7 cellular contexts compared by ENCODE assay signal in the genomic region with DNA sequence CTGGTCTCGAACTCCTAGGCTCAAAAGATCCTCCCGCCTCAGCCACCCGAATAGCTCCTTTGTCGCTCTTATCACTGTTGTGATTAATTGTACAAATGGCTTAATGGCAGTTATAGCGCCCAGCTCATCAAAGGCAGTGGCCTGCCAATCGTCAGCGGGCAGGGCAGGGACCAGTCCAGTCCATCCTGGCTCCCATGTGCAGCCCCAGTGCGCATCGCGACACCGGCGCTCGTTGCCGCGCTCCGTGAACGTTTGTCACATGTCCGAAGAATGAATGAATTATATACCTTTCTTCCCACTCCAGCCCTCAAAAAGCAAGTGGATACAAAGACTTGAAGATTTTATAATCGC. TPM values are rescaled to one million over a fixed set of nuclear protein-coding genes. Genes with fewer than 3 reads are reported as not detected.
A peak's percentile ranks its signal among the peaks of the same experiment; 100 is the strongest.
DNase-seq lines count a peak whose midpoint lies in the region; ATAC-seq and TF ChIP-seq lines count a peak whose summit lies in the region.

No MANE protein-coding gene starts in this region.

- TF ChIP-seq CTCF in SK-N-SH (IDR thresholded peaks at IDR 0.05) (peak; percentile 6; the same call in 1 of the 2 replicates), colonic mucosa (IDR thresholded peaks at IDR 0.05) (no peak), liver (IDR thresholded peaks at IDR 0.05; ENCODE audit: low read depth, low read length, missing input control) (no peak)

- H3K27me3 ChIP-seq in SK-N-SH (ENCODE audit: insufficient read depth) = no peaks in the 10 kb centered on the region
- H3K27me3 ChIP-seq in colonic mucosa = no peaks in the 10 kb centered on the region
- no peaks in the 10 kb centered on the region for H3K27me3 ChIP-seq in liver (ENCODE audit: control insufficient read depth in 4 of 4, insufficient read depth in 4 of 4, low read length in 3 of 4)

- ATAC-seq in stimulated activated effector memory CD8-positive, alpha-beta T cell treated with anti-CD3 and anti-CD28 coated beads, Interleukin-12 subunit alpha, Interleukin-12 subunit beta, amount 100 ng/mL, for 72 hours = peak; percentile 60
- ATAC-seq in HG02884 (IDR thresholded peaks at IDR 0.05; ENCODE audit: unreplicated experiment) = no peak

- H3F3A ChIP-seq in SK-N-SH (replicated peaks; ENCODE audit: insufficient read depth) = peaks cover 34% of the 10 kb centered on the region

- peak overlapping the region; percentile 91 for H3K4me2 ChIP-seq in SK-N-SH

- peak overlapping the region; percentile 60 to 69 for H3K4me3 ChIP-seq in SK-N-SH (ENCODE audit: low read depth in 2 of 2, low read length in 1 of 2)
- peak overlapping the region; percentile 67 for H3K4me3 ChIP-seq in colonic mucosa
- H3K4me3 ChIP-seq in liver (ENCODE audit: low read depth in 1 of 3, low read length in 3 of 3) = peak overlapping the region; percentile 57 to 87 (median 79)

- intact Hi-C loops in colonic mucosa (cut with DNase I) = loop anchor here (2.0 kb wide), 1 partner anchor 18 kb away; a partner anchor contains a TSS

- H4K20me1 ChIP-seq in SK-N-SH (ENCODE audit: insufficient read depth) = no peaks in the 10 kb centered on the region

- H3K27ac ChIP-seq in SK-N-SH (ENCODE audit: low read depth in 2 of 2, low read length in 1 of 2) (peak overlapping the region; percentile 86 to 93), colonic mucosa (peak overlapping the region; percentile 89), liver (ENCODE audit: low read depth in 1 of 2, low read length in 2 of 2) (peak overlapping the region; percentile 81 to 83)

- H2AFZ ChIP-seq in SK-N-SH (ENCODE audit: low read depth) = peak overlapping the region; percentile 83

- in situ Hi-C loops in G401 (cut with HindIII; ENCODE audit: low sequenced_read_pairs) = no loop called here

- peak overlapping the region; percentile 94 for H3K27ac Mint-ChIP-seq in stimulated activated effector memory CD8-positive, alpha-beta T cell treated with anti-CD3 and anti-CD28 coated beads, Interleukin-12 subunit alpha, Interleukin-12 subunit beta, amount 100 ng/mL, for 72 hours

- H3K4me3 Mint-ChIP-seq in stimulated activated effector memory CD8-positive, alpha-beta T cell treated with anti-CD3 and anti-CD28 coated beads, Interleukin-12 subunit alpha, Interleukin-12 subunit beta, amount 100 ng/mL, for 72 hours = peak overlapping the region; percentile 86

- H3K4me1 ChIP-seq in SK-N-SH (ENCODE audit: control insufficient read depth in 1 of 2, insufficient read depth in 2 of 2, low read depth in 1 of 2, low read length in 1 of 2) (peaks cover 12 to 14% of the 10 kb centered on the region in 2 experiments; a peak in 3 of 4 replicates), colonic mucosa (peaks cover 10% of the 10 kb centered on the region), liver (ENCODE audit: control insufficient read depth in 4 of 4, insufficient read depth in 4 of 4, low read length in 3 of 4) (peaks cover 3 to 14% (median 8%) of the 10 kb centered on the region in 4 donors)

- CTCF ChIA-PET in SK-N-SH (lab: Yijun Ruan, JAX) = interaction anchor here (0.6 to 4.1 kb wide), 21 partner anchors 13 to 718 kb away, joined by 3 to 48 read pairs (median 4); a partner anchor contains a TSS

- DNase-seq in G401 (ENCODE audit: low spot score) (peak; percentile 73), HuH-7.5 (ENCODE audit: low spot score) (peak; percentile 50), SK-N-SH (peak; percentile 72), colonic mucosa (peak; percentile 61)
- DNase-seq in stimulated activated effector memory CD8-positive, alpha-beta T cell treated with anti-CD3 and anti-CD28 coated beads, Interleukin-12 subunit alpha, Interleukin-12 subunit beta, amount 100 ng/mL, for 72 hours (ENCODE audit: low spot score in 2 of 2) = peak; percentile 40 to 81

- no peaks in the 10 kb centered on the region for H3K9me3 ChIP-seq in SK-N-SH
- no peaks in the 10 kb centered on the region for H3K9me3 ChIP-seq in colonic mucosa
- no peaks in the 10 kb centered on the region for H3K9me3 ChIP-seq in liver (ENCODE audit: control insufficient read depth in 4 of 4, low read length in 3 of 4)

- peaks cover 20% of the 10 kb centered on the region for H3K36me3 Mint-ChIP-seq in stimulated activated effector memory CD8-positive, alpha-beta T cell treated with anti-CD3 and anti-CD28 coated beads, Interleukin-12 subunit alpha, Interleukin-12 subunit beta, amount 100 ng/mL, for 72 hours

- TF ChIP-seq RAD21 in SK-N-SH (IDR thresholded peaks at IDR 0.05; ENCODE audit: low read length) (no peak), liver (IDR thresholded peaks at IDR 0.05) (no peak)

- H3K9ac ChIP-seq in SK-N-SH = peak overlapping the region; percentile 85
- H3K9ac ChIP-seq in colonic mucosa (ENCODE audit: low read depth in 2 of 2, low read length in 2 of 2) = peak overlapping the region; percentile 75 to 89
- H3K9ac ChIP-seq in liver (ENCODE audit: low read depth in 1 of 2, low read length in 2 of 2) = peak overlapping the region; percentile 73 to 87

- no peaks in the 10 kb centered on the region for H3K36me3 ChIP-seq in SK-N-SH (replicated peaks in 1 of 2; ENCODE audit: control insufficient read depth in 1 of 2, insufficient read depth in 2 of 2, low read length in 1 of 2)
- no peaks in the 10 kb centered on the region for H3K36me3 ChIP-seq in colonic mucosa
- H3K36me3 ChIP-seq in liver (ENCODE audit: control insufficient read depth in 4 of 4, insufficient read depth in 3 of 4, low read depth in 1 of 4, low read length in 3 of 4) = no peaks in the 10 kb centered on the region

- WGBS in SK-N-SH (ENCODE audit: low lambda C conversion rate) = under 1% methylated on average over 19 of the region's 19 CpGs
- WGBS in liver = under 1% methylated on average over 19 of the region's 19 CpGs

- H3K9me3 Mint-ChIP-seq in stimulated activated effector memory CD8-positive, alpha-beta T cell treated with anti-CD3 and anti-CD28 coated beads, Interleukin-12 subunit alpha, Interleukin-12 subunit beta, amount 100 ng/mL, for 72 hours = no peaks in the 10 kb centered on the region

- H3K79me2 ChIP-seq in SK-N-SH (ENCODE audit: insufficient read depth) = peaks cover 28% of the 10 kb centered on the region

- peaks cover 31% of the 10 kb centered on the region for H3K4me1 Mint-ChIP-seq in stimulated activated effector memory CD8-positive, alpha-beta T cell treated with anti-CD3 and anti-CD28 coated beads, Interleukin-12 subunit alpha, Interleukin-12 subunit beta, amount 100 ng/mL, for 72 hours

- H3K9me2 ChIP-seq in SK-N-SH = no peaks in the 10 kb centered on the region

- POLR2A ChIA-PET in SK-N-SH (lab: Yijun Ruan, JAX) = interaction anchor here (0.6 to 1.0 kb wide), 4 partner anchors 24 to 39 kb away, joined by 3 to 5 read pairs (median 4); no protein-coding TSS in a partner anchor

- TF ChIP-seq EP300 in SK-N-SH (IDR thresholded peaks at IDR 0.05; ENCODE audit: borderline replicate concordance in 1 of 2, low read depth in 1 of 2, low read length in 1 of 2) = no peak

TF ChIP-seq in SK-N-SH, 30 proteins besides CTCF, POLR2A, EP300 and RAD21 (continues in another document):
- TF ChIP-seq MXI1 (IDR thresholded peaks at IDR 0.05; ENCODE audit: low read depth, low read length) = peak; percentile 80; the same call in 1 of the 2 replicates

TF ChIP-seq in liver, 16 proteins besides CTCF, POLR2A, EP300 and RAD21:
- no peak for TF ChIP-seq FOXA2 (IDR thresholded peaks at IDR 0.05)
- peak in 1 of 2 donors; percentile 6 for TF ChIP-seq HNF4A (conservative IDR thresholded peaks at IDR 0.05)

RNA-seq across cellular contexts. Expression of a gene that starts 18.4 kb away (rescaled TPM):
- 125 and 126 TPM in 2 replicates for total RNA-seq in G401 (2014; rRNA removed; shearing (Covaris generic))
- polyA plus RNA-seq in SK-N-SH (2012; rRNA removed) = 79.1 TPM in 2 replicates
- polyA plus RNA-seq in SK-N-SH (2012; cell fraction: cytosol; rRNA removed) = 38.5 and 57.4 TPM in 2 replicates
- 75.0 and 79.6 TPM in 2 replicates for polyA plus RNA-seq in SK-N-SH (2012; cell fraction: nucleus; rRNA removed)
- 10 to 100 TPM; 37.5 to 55.8 TPM for total RNA-seq in colonic mucosa
- total RNA-seq in liver = 10 to 100 TPM; 19.6 to 26.4 TPM
- polyA plus RNA-seq in liver = 10 to 100 TPM; 30.5 to 38.4 TPM

RNA-seq across cellular contexts. Expression of a gene that starts 19.2 kb away (rescaled TPM):
- total RNA-seq in G401 (2014; rRNA removed; shearing (Covaris generic)) = 75.4 and 79.8 TPM in 2 replicates
- polyA plus RNA-seq in SK-N-SH (2012; rRNA removed) (124 and 162 TPM in 2 replicates), liver (1 to 10 TPM; 3.1 to 4.3 TPM)
- polyA plus RNA-seq in SK-N-SH (2012; cell fraction: cytosol; rRNA removed) = 61.2 and 79.2 TPM in 2 replicates
- polyA plus RNA-seq in SK-N-SH (2012; cell fraction: nucleus; rRNA removed) = 430 and 590 TPM in 2 replicates
- total RNA-seq in colonic mucosa (10 to 100 TPM; 12.2 to 16.0 TPM), liver (1 to 10 TPM; 4.0 to 6.9 TPM)

RNA-seq across cellular contexts. Expression of a gene that starts 28.4 kb away (rescaled TPM):
- 5.4 and 7.3 TPM in 2 replicates for total RNA-seq in G401 (2014; rRNA removed; shearing (Covaris generic))
- polyA plus RNA-seq in SK-N-SH (2012; rRNA removed) = 20.0 and 30.6 TPM in 2 replicates
- 17.9 and 26.4 TPM in 2 replicates for polyA plus RNA-seq in SK-N-SH (2012; cell fraction: cytosol; rRNA removed)
- polyA plus RNA-seq in SK-N-SH (2012; cell fraction: nucleus; rRNA removed) = 42.8 and 45.5 TPM in 2 replicates
- 10 to 100 TPM; 22.0 to 34.2 TPM for total RNA-seq in colonic mucosa
- total RNA-seq in liver = 1 to 10 TPM; 3.3 to 3.8 TPM
- 1 to 10 TPM; 2.8 to 7.9 TPM for polyA plus RNA-seq in liver

RNA-seq across cellular contexts. Expression of a gene that starts 35.3 kb away (rescaled TPM):
- 24.3 and 49.0 TPM in 2 replicates for total RNA-seq in G401 (2014; rRNA removed; shearing (Covaris generic))
- polyA plus RNA-seq in SK-N-SH (2012; rRNA removed) = 193 and 225 TPM in 2 replicates
- polyA plus RNA-seq in SK-N-SH (2012; cell fraction: cytosol; rRNA removed) = 115 and 149 TPM in 2 replicates
- polyA plus RNA-seq in SK-N-SH (2012; cell fraction: nucleus; rRNA removed) = 125 and 162 TPM in 2 replicates
- 10 to 100 TPM; 41.5 to 67.7 TPM for total RNA-seq in colonic mucosa
- total RNA-seq in liver = 10 to 100 TPM; 14.9 to 22.7 TPM
- polyA plus RNA-seq in liver = 10 to 100 TPM; 40.7 to 47.0 TPM

RNA-seq across cellular contexts. Expression of a gene that starts 46.4 kb away (rescaled TPM):
- total RNA-seq in G401 (2014; rRNA removed; shearing (Covaris generic)) = 32.1 and 47.4 TPM in 2 replicates
- polyA plus RNA-seq in SK-N-SH (2012; rRNA removed) = 76.7 and 81.8 TPM in 2 replicates
- polyA plus RNA-seq in SK-N-SH (2012; cell fraction: cytosol; rRNA removed) = 25.3 and 28.9 TPM in 2 replicates
- polyA plus RNA-seq in SK-N-SH (2012; cell fraction: nucleus; rRNA removed) = 484 and 490 TPM in 2 replicates
- 10 to 100 TPM; 31.7 to 66.4 TPM for total RNA-seq in colonic mucosa
- 10 to 100 TPM; 16.5 to 28.2 TPM for total RNA-seq in liver
- polyA plus RNA-seq in liver = 10 to 100 TPM in 1 of 2 donors, 1 to 10 TPM in 1; 8.3 to 13.2 TPM
